ENCODE assay signal across 15 cellular contexts in the genomic region with DNA sequence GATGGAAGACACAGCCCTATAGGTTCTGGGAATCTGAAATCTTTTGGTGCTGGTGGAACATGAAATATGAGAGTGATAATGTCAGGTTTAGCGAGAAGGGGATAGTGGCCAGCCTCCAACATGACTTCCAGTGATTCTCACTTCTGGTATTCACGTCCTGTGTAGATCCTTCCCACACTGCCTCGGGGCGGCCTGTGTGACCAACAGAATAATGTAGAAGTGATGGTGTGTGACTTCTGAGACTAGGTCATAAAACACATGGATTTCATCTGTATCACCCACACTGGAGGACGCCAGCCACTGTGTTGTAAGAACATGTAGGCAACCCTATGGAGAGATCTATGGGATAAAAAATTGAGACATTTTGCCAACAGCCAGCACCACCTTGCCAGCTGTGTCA.
"Had no signal": no experiment of that assay in that cellular context is flagged by ENCODE, and none has a peak within 500 bp of the region (broad histone marks: within the 10 kb centered on the region; RNA-seq: fewer than 3 reads in every experiment).

No MANE protein-coding gene starts in this region.

- ATAC-seq: activated CD4-positive, CD25-positive, alpha-beta regulatory T cell treated with anti-CD3 and anti-CD28 coated beads, Interleukin-2, amount 50 U/mL, for 24 hours; activated T-helper 17 cell treated with anti-CD3 and anti-CD28 coated beads, Interleukin-2, amount 50 U/mL, for 72 hours; left ventricle myocardium superior; natural killer cell had no signal

- H3K4me1 Mint-ChIP-seq: activated T-helper 17 cell treated with anti-CD3 and anti-CD28 coated beads, Interleukin-2, amount 50 U/mL, for 72 hours had no signal

- H3K36me3 Mint-ChIP-seq: natural killer cell had no signal

- H3K27ac Mint-ChIP-seq: activated T-helper 17 cell treated with anti-CD3 and anti-CD28 coated beads, Interleukin-2, amount 50 U/mL, for 72 hours; natural killer cell had no signal

- DNase-seq: activated CD4-positive, alpha-beta T cell treated with anti-CD3 and anti-CD28 coated beads, Interleukin-2, amount 50 U/mL, for 4 hours; activated naive CD4-positive, alpha-beta T cell treated with Interleukin-2 at 50 U/mL for 16 hours; cerebellar nuclear complex; effector memory CD4-positive, alpha-beta T cell; left ventricle myocardium superior; mesenchymal stem cell; natural killer cell; stimulated activated CD4-positive, alpha-beta T cell treated with anti-CD3 and anti-CD28 coated beads, Interleukin-1b, Interleukin-23, amount 100 ng/mL, for 48 hours; stimulated activated naive CD8-positive, alpha-beta T cell treated with anti-CD3 and anti-CD28 coated beads, Interleukin-15, amount 100 ng/mL, for 72 hours; T-helper 9 cell; upper lobe of left lung had no signal

- H3K4me3 ChIP-seq: ascending aorta, breast epithelium, upper lobe of left lung had no signal

- H3K9me3 Mint-ChIP-seq: activated T-helper 17 cell treated with anti-CD3 and anti-CD28 coated beads, Interleukin-2, amount 50 U/mL, for 72 hours; natural killer cell; stimulated activated naive CD8-positive, alpha-beta T cell treated with anti-CD3 and anti-CD28 coated beads, Interleukin-15, amount 100 ng/mL, for 72 hours had no signal

- H3K4me3 Mint-ChIP-seq: activated T-helper 17 cell treated with anti-CD3 and anti-CD28 coated beads, Interleukin-2, amount 50 U/mL, for 72 hours; natural killer cell; stimulated activated naive CD8-positive, alpha-beta T cell treated with anti-CD3 and anti-CD28 coated beads, Interleukin-15, amount 100 ng/mL, for 72 hours had no signal
